In the genomic region with DNA sequence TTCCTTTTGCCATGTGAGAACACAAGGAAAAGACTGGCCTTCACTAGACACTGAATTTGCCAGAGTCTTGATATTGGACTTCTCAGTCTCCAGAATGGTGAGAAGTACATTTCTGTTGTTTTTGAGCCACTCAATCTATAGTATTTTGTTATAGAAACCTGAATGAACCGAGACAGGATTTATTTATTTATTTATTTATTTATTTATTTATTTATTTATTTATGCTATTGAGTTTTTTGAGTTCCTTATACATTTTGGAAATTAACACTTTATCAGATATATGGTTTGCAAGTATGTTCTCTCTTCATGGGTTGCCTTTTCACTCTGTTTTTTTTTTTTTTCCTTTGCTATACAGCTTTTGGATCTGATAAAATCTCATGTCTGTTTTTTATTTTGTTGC, we compare ENCODE assay signal across 9 cellular contexts.
"Had no signal": no experiment of that assay in that cellular context is flagged by ENCODE, and none has a peak within 500 bp of the region (broad histone marks: within the 10 kb centered on the region; RNA-seq: fewer than 3 reads in every experiment).

No MANE protein-coding gene starts in this region.

- ATAC-seq: GM23338, HCT116 had no signal

- H3K4me3 ChIP-seq: GM23248, GM23338, HAP-1 had no signal

- H3K27ac ChIP-seq: GM23248 had no signal

- H3K9me3 ChIP-seq: HAP-1 had no signal

- H3K4me1 ChIP-seq: HAP-1 had no signal

- DNase-seq: GM23248, GOT3, H7, H9, HCEC 1CT, HFFc6 had no signal

- H3K36me3 ChIP-seq: HAP-1 had no signal
